ENCODE assay signal across 17 cellular contexts in genomic region chr18:35508746-35509338, GRCh38.
"Had no signal": no experiment of that assay in that cellular context is flagged by ENCODE, and none has a peak within 500 bp of the region (broad histone marks: within the 10 kb centered on the region; RNA-seq: fewer than 3 reads in every experiment).

No MANE protein-coding gene starts in this region.

- H3K4me1 ChIP-seq: breast epithelium had no signal

- H3K4me3 ChIP-seq: breast epithelium, tibial artery had no signal

- ATAC-seq: activated CD8-positive, alpha-beta T cell treated with anti-CD3 and anti-CD28 coated beads, Interleukin-2, amount 10 ng/mL, durations not matched to agents 7 days and 5 days; activated T-cell treated with anti-CD3 and anti-CD28 coated beads, Interleukin-2, amount 50 U/mL, for 72 hours; T-helper 17 cell had no signal

- H3K36me3 ChIP-seq: breast epithelium, neutrophil, tibial artery had no signal

- H3K4me1 Mint-ChIP-seq: activated naive CD8-positive, alpha-beta T cell treated with anti-CD3 and anti-CD28 coated beads, Interleukin-2, amount 10 ng/mL, durations not matched to agents 7 days and 5 days had no signal

- H3K27ac ChIP-seq: breast epithelium, tibial artery had no signal

- H3K27ac Mint-ChIP-seq: activated CD8-positive, alpha-beta T cell treated with anti-CD3 and anti-CD28 coated beads, Interleukin-2, amount 10 ng/mL, durations not matched to agents 7 days and 5 days; activated naive CD8-positive, alpha-beta T cell treated with anti-CD3 and anti-CD28 coated beads, Interleukin-2, amount 10 ng/mL, durations not matched to agents 7 days and 5 days; activated T-cell treated with anti-CD3 and anti-CD28 coated beads, Interleukin-2, amount 50 U/mL, for 72 hours; T-helper 17 cell had no signal

- H3K27me3 Mint-ChIP-seq: activated naive CD8-positive, alpha-beta T cell treated with anti-CD3 and anti-CD28 coated beads, Interleukin-2, amount 10 ng/mL, durations not matched to agents 7 days and 5 days; naive B cell had no signal

- H3K27me3 ChIP-seq: breast epithelium, neutrophil, tibial artery had no signal

- H3K36me3 Mint-ChIP-seq: activated naive CD8-positive, alpha-beta T cell treated with anti-CD3 and anti-CD28 coated beads, Interleukin-2, amount 10 ng/mL, durations not matched to agents 7 days and 5 days had no signal

- H3K4me3 Mint-ChIP-seq: activated CD8-positive, alpha-beta T cell treated with anti-CD3 and anti-CD28 coated beads, Interleukin-2, amount 10 ng/mL, durations not matched to agents 7 days and 5 days; activated naive CD8-positive, alpha-beta T cell treated with anti-CD3 and anti-CD28 coated beads, Interleukin-2, amount 10 ng/mL, durations not matched to agents 7 days and 5 days; activated T-cell treated with anti-CD3 and anti-CD28 coated beads, Interleukin-2, amount 50 U/mL, for 72 hours; naive B cell; T-helper 17 cell had no signal

- DNase-seq: activated CD4-positive, alpha-beta T cell treated with anti-CD3 and anti-CD28 coated beads for 4 hours; activated CD8-positive, alpha-beta memory T cell treated with anti-CD3 and anti-CD28 coated beads, Interleukin-2, amount 50 U/mL, for 48 hours; activated naive CD8-positive, alpha-beta T cell treated with anti-CD3 and anti-CD28 coated beads, Interleukin-2, amount 10 ng/mL, durations not matched to agents 7 days and 5 days; activated T-cell treated with anti-CD3 and anti-CD28 coated beads, Interleukin-2, amount 50 U/mL, for 72 hours; anterior cingulate cortex; foreskin fibroblast; hippocampal formation; kidney glomerular epithelial cell; naive B cell; SHP77 treated with DMSO at 0.1 percent for 48 hours; stimulated activated CD4-positive, alpha-beta T cell treated with anti-CD3 and anti-CD28 coated beads, Interleukin-4, amount 100 ng/mL, for 24 hours; stimulated activated naive CD4-positive, alpha-beta T cell; T-helper 17 cell; tibial artery had no signal

- H3K9me3 Mint-ChIP-seq: activated naive CD8-positive, alpha-beta T cell treated with anti-CD3 and anti-CD28 coated beads, Interleukin-2, amount 10 ng/mL, durations not matched to agents 7 days and 5 days; activated T-cell treated with anti-CD3 and anti-CD28 coated beads, Interleukin-2, amount 50 U/mL, for 72 hours; naive B cell had no signal

- H3K9me3 ChIP-seq: breast epithelium, neutrophil, tibial artery had no signal
